1 cellular context compared by ENCODE assay signal in the genomic region with DNA sequence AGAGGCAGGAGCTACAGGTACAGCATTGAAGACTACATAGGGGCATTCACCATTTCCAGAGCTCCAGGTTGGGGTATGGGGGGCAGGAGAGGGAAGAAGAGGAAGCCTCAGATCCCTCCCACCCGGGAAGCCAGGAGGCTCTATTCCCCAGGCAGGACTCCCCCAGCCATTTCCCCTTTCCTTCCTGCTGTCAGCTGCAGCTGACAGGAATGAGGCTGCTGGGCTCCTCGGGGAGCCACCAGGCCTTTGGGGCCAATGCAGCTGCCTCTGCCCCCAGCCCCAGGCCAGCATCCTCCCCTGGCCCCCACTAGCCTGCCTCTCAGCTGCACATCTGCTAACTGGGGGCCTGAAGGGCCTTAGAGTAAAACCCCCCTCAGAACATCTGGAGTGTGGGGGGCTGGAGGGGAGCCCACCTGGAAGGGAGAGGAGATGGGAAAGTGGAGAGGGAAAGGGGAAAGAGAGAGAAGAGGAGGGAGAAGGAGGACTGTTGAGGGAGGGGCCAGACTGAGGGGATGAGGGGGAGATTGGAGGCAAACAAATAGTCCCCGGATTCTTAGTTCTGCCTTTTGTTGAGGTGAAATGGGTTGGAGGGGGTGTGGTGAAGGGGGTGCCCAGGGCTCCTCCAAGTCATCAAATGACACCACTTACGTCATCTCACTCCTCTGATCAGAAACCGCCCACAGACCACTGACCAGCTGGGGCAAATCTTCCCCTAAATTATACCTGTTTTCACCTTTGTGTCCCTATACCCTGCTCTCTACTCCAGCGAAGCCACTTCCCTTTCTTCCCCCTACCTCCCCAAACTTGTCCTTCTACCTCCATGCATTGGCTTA.
TF ChIP-seq lines count a peak whose summit lies in the region.

No MANE protein-coding gene starts in this region.

TF ChIP-seq in GM12878, 131 proteins besides CTCF, POLR2A, EP300 and RAD21 (continued from another document):
- TF ChIP-seq, protein P1, sequence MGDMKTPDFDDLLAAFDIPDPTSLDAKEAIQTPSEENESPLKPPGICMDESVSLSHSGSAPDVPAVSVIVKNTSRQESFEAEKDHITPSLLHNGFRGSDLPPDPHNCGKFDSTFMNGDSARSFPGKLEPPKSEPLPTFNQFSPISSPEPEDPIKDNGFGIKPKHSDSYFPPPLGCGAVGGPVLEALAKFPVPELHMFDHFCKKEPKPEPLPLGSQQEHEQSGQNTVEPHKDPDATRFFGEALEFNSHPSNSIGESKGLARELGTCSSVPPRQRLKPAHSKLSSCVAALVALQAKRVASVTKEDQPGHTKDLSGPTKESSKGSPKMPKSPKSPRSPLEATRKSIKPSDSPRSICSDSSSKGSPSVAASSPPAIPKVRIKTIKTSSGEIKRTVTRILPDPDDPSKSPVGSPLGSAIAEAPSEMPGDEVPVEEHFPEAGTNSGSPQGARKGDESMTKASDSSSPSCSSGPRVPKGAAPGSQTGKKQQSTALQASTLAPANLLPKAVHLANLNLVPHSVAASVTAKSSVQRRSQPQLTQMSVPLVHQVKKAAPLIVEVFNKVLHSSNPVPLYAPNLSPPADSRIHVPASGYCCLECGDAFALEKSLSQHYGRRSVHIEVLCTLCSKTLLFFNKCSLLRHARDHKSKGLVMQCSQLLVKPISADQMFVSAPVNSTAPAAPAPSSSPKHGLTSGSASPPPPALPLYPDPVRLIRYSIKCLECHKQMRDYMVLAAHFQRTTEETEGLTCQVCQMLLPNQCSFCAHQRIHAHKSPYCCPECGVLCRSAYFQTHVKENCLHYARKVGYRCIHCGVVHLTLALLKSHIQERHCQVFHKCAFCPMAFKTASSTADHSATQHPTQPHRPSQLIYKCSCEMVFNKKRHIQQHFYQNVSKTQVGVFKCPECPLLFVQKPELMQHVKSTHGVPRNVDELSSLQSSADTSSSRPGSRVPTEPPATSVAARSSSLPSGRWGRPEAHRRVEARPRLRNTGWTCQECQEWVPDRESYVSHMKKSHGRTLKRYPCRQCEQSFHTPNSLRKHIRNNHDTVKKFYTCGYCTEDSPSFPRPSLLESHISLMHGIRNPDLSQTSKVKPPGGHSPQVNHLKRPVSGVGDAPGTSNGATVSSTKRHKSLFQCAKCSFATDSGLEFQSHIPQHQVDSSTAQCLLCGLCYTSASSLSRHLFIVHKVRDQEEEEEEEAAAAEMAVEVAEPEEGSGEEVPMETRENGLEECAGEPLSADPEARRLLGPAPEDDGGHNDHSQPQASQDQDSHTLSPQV (IDR thresholded peaks at IDR 0.05) = no peak
- no peak for TF ChIP-seq CHD4 (IDR thresholded peaks at IDR 0.05)
- TF ChIP-seq NBN (IDR thresholded peaks at IDR 0.05) = 0 out of 2 replicates have a peak, but pooled peaks have one; percentile 23
- TF ChIP-seq, protein P2, sequence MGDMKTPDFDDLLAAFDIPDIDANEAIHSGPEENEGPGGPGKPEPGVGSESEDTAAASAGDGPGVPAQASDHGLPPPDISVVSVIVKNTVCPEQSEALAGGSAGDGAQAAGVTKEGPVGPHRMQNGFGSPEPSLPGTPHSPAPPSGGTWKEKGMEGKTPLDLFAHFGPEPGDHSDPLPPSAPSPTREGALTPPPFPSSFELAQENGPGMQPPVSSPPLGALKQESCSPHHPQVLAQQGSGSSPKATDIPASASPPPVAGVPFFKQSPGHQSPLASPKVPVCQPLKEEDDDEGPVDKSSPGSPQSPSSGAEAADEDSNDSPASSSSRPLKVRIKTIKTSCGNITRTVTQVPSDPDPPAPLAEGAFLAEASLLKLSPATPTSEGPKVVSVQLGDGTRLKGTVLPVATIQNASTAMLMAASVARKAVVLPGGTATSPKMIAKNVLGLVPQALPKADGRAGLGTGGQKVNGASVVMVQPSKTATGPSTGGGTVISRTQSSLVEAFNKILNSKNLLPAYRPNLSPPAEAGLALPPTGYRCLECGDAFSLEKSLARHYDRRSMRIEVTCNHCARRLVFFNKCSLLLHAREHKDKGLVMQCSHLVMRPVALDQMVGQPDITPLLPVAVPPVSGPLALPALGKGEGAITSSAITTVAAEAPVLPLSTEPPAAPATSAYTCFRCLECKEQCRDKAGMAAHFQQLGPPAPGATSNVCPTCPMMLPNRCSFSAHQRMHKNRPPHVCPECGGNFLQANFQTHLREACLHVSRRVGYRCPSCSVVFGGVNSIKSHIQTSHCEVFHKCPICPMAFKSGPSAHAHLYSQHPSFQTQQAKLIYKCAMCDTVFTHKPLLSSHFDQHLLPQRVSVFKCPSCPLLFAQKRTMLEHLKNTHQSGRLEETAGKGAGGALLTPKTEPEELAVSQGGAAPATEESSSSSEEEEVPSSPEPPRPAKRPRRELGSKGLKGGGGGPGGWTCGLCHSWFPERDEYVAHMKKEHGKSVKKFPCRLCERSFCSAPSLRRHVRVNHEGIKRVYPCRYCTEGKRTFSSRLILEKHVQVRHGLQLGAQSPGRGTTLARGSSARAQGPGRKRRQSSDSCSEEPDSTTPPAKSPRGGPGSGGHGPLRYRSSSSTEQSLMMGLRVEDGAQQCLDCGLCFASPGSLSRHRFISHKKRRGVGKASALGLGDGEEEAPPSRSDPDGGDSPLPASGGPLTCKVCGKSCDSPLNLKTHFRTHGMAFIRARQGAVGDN (IDR thresholded peaks at IDR 0.05) = no peak
- TF ChIP-seq IRF4 (IDR thresholded peaks at IDR 0.05; ENCODE audit: low read depth, low read length) = no peak
- TF ChIP-seq SIN3A (IDR thresholded peaks at IDR 0.05; ENCODE audit: low read depth, low read length) = no peak
- TF ChIP-seq JUND (IDR thresholded peaks at IDR 0.05; ENCODE audit: low read depth, low read length) = no peak
- no peak for TF ChIP-seq ZBED1 (IDR thresholded peaks at IDR 0.05; ENCODE audit: borderline replicate concordance)
- TF ChIP-seq STAT3 (IDR thresholded peaks at IDR 0.05; ENCODE audit: low read depth, low read length) = no peak
- TF ChIP-seq SMAD1 (IDR thresholded peaks at IDR 0.05; ENCODE audit: low read depth, partially characterized antibody) = no peak
- TF ChIP-seq TCF12 (IDR thresholded peaks at IDR 0.05; ENCODE audit: low read depth, low read length) = 0 out of 2 replicates have a peak, but pooled peaks have one; percentile 26
- no peak for TF ChIP-seq NFIC (IDR thresholded peaks at IDR 0.05; ENCODE audit: low read depth, low read length)
- TF ChIP-seq, protein P3, sequence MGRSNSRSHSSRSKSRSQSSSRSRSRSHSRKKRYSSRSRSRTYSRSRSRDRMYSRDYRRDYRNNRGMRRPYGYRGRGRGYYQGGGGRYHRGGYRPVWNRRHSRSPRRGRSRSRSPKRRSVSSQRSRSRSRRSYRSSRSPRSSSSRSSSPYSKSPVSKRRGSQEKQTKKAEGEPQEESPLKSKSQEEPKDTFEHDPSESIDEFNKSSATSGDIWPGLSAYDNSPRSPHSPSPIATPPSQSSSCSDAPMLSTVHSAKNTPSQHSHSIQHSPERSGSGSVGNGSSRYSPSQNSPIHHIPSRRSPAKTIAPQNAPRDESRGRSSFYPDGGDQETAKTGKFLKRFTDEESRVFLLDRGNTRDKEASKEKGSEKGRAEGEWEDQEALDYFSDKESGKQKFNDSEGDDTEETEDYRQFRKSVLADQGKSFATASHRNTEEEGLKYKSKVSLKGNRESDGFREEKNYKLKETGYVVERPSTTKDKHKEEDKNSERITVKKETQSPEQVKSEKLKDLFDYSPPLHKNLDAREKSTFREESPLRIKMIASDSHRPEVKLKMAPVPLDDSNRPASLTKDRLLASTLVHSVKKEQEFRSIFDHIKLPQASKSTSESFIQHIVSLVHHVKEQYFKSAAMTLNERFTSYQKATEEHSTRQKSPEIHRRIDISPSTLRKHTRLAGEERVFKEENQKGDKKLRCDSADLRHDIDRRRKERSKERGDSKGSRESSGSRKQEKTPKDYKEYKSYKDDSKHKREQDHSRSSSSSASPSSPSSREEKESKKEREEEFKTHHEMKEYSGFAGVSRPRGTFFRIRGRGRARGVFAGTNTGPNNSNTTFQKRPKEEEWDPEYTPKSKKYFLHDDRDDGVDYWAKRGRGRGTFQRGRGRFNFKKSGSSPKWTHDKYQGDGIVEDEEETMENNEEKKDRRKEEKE (IDR thresholded peaks at IDR 0.05) = no peak
- TF ChIP-seq ATF7 (IDR thresholded peaks at IDR 0.05; ENCODE audit: low read depth) = peak; percentile 84
- TF ChIP-seq CBFB (IDR thresholded peaks at IDR 0.05; ENCODE audit: low read depth) = no peak
